Comparison of ENCODE assay signal across 9 cellular contexts in the genomic region with DNA sequence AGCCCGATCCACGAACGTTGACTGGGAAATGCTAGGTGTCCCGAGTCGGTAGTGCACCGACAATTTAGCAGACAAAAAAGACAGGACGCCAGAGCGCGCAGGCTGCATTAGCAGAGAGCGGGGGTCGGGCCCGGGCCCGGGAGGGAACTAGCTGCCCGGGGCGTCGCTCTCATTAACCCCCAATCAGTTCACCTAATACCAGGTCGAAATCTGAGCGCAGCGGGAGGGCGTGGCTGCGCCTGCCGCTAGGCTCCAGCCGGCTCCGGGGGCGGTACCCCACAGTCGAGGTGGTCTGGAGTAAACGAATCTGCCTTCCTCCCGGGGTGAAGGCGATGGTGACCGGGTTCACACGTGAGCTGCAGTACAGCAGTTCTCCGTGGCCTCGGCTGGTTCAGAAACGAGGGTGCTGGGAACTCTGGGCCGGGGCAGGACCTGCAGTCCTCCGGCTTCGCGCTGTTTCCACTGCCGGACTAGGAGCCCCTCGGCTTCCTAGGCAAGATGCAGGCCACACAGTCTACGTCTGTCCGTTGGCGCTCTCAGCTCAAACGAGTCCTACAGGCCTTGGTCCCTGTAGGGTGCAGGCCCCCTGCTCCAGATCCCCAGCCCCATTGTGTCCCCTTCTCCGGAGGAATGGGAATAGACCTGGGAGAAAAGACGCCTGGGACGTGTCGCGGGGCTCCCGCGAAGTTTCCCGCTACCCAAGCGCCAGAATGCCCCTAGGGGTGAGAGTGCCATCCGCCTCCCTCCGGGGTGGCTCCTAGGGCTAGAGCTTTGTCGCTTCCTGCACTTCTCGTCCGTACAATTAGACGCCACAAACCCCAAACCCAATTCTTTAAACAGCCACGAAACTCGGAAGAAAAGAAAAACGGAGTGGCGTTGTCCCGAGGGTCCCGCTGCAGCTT. TPM values are rescaled to one million over a fixed set of nuclear protein-coding genes. Genes with fewer than 3 reads are reported as not detected.
DNase-seq lines count a peak whose midpoint lies in the region; ATAC-seq and TF ChIP-seq lines count a peak whose summit lies in the region.
"Had no signal": no experiment of that assay in that cellular context is flagged by ENCODE, and none has a peak within 500 bp of the region (broad histone marks: within the 10 kb centered on the region; RNA-seq: fewer than 3 reads in every experiment).

No MANE protein-coding gene starts in this region.

- TF ChIP-seq CTCF in GM13976 (IDR thresholded peaks at IDR 0.05; ENCODE audit: borderline replicate concordance, control extremely low read depth, extremely low read depth, insufficient read depth, missing control alignments): no peak
- no peak for TF ChIP-seq CTCF in HFF-Myc (IDR thresholded peaks at IDR 0.05; ENCODE audit: low read depth, low read length, missing control alignments)
- TF ChIP-seq CTCF in suprapubic skin (IDR thresholded peaks at IDR 0.05): no peak

- TF ChIP-seq EP300 in suprapubic skin (IDR thresholded peaks at IDR 0.05): no peak

- peaks cover 0 to 6% (median 3%) of the 10 kb centered on the region in 3 donors for H3K36me3 Mint-ChIP-seq in naive thymus-derived CD8-positive, alpha-beta T cell

- H3K4me1 Mint-ChIP-seq in naive thymus-derived CD8-positive, alpha-beta T cell: peaks cover 12 to 39% (median 33%) of the 10 kb centered on the region in 4 donors

- H3K27ac Mint-ChIP-seq in naive thymus-derived CD8-positive, alpha-beta T cell: peak overlapping the region; percentile 82 to 93 (median 90)

- H3K4me3 Mint-ChIP-seq in naive thymus-derived CD8-positive, alpha-beta T cell: peak overlapping the region; percentile 86 to 97 (median 90)

- DNase-seq in GM13976 (ENCODE audit: low spot score): peak; percentile 73
- DNase-seq in HFF-Myc (ENCODE audit: extremely low read depth, low read depth): no peak
- DNase-seq in NCI-H128 (lab: John Stamatoyannopoulos, UW; ENCODE audit: unreplicated experiment): peak; percentile 17
- peak; percentile 82 for DNase-seq in activated CD4-positive, alpha-beta T cell treated with anti-CD3 and anti-CD28 coated beads for 48 hours
- peak; percentile 74 for DNase-seq in ecto neural progenitor cell (ENCODE audit: low spot score)
- DNase-seq in naive thymus-derived CD8-positive, alpha-beta T cell: peak; percentile 40 to 72 (median 53)
- peak in 1 of 2 donors; percentile 79 for DNase-seq in suprapubic skin (ENCODE audit: low spot score in 2 of 2)
- DNase-seq in inferior parietal cortex (ENCODE audit: extremely low spot score): no peak

- peak; percentile 42 to 44 for ATAC-seq in naive thymus-derived CD8-positive, alpha-beta T cell

- no peak for TF ChIP-seq POLR2A in suprapubic skin (IDR thresholded peaks at IDR 0.05)

- H3K4me3 ChIP-seq in HFF-Myc (replicated peaks; ENCODE audit: low read depth, low read length) (peak overlapping the region; percentile 33), suprapubic skin (peak overlapping the region; percentile 60)

- no peaks in the 10 kb centered on the region for H3K9me3 ChIP-seq in suprapubic skin

- H3K36me3 ChIP-seq in suprapubic skin: no peaks in the 10 kb centered on the region

- H3K4me1 ChIP-seq in suprapubic skin: peaks cover 70% of the 10 kb centered on the region

- H3K9me3 Mint-ChIP-seq in naive thymus-derived CD8-positive, alpha-beta T cell: no peaks in the 10 kb centered on the region

- WGBS in suprapubic skin: 1% methylated on average over 43 of the region's 65 CpGs

- POLR2A ChIA-PET in naive thymus-derived CD8-positive, alpha-beta T cell (lab: Charles Lee): interaction anchor here (0.5 to 5.2 kb wide), 17 partner anchors 10 to 171 kb away, joined by 3 to 56 read pairs (median 5); no protein-coding TSS in a partner anchor

- in situ Hi-C loops in GM13976 (cut with MboI; ENCODE audit: low sequenced_read_pairs, unreplicated experiment): no loop called here

- peaks cover 98% of the 10 kb centered on the region for H3K27me3 ChIP-seq in suprapubic skin

- H3K27me3 Mint-ChIP-seq in naive thymus-derived CD8-positive, alpha-beta T cell: no peaks in the 10 kb centered on the region

- H3K27ac ChIP-seq in suprapubic skin: no peak overlapping the region

RNA-seq across cellular contexts. Expression of a gene that starts 2.0 kb away (rescaled TPM):
- total RNA-seq in naive thymus-derived CD8-positive, alpha-beta T cell: 10 to 100 TPM; 18.2 to 22.4 TPM
- polyA plus RNA-seq in naive thymus-derived CD8-positive, alpha-beta T cell: 10 to 100 TPM in 1 of 3 donors, 1 to 10 TPM in 2; 5.6 to 12.4 (median 6.7) TPM
- under 1 TPM in 2 of 4 donors, not detected in 2; 0.36 to 0.48 TPM for total RNA-seq in suprapubic skin
- total RNA-seq: dermis microvascular lymphatic vessel endothelial cell had no signal

Comparison
In these comparisons a context has a peak if more than half of its experiments do, and no peak if none do; other contexts are left out.
1. DNase-seq: peak in GM13976 (single experiment), NCI-H128 (single experiment), activated CD4-positive, alpha-beta T cell treated with anti-CD3 and anti-CD28 coated beads for 48 hours (single experiment), ecto neural progenitor cell (single experiment) and naive thymus-derived CD8-positive, alpha-beta T cell (10 of 10); none in HFF-Myc (single experiment) and inferior parietal cortex (single experiment).
2. RNA of a gene that starts 2.0 kb away (total RNA-seq): 18.2 to 22.4 TPM in naive thymus-derived CD8-positive, alpha-beta T cell; 0.36 to 0.48 TPM in suprapubic skin; every median in the first group is over 10 times any median in the second.